20 cellular contexts compared by ENCODE assay signal in the genomic region with DNA sequence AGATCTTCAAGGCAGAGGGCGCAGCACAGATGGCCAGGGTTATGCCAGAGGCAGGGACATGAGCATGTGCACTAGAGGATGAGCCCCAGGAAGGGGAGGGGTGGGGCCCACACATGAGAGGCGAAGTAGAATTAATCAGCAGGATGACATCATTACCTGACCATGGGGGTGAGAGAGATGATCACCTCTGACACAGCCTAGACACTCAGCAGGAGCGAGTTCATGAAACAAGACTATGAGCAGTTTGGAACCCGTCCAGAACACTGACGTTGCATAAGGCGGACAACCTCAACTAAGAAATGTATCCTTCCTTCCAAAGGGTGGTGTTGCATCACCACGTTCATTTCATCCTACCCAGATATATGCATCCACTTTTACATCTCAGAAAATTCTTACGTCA.
DNase-seq lines count a peak whose midpoint lies in the region; TF ChIP-seq lines count a peak whose summit lies in the region.
"Had no signal": no experiment of that assay in that cellular context is flagged by ENCODE, and none has a peak within 500 bp of the region (broad histone marks: within the 10 kb centered on the region; RNA-seq: fewer than 3 reads in every experiment).

No MANE protein-coding gene starts in this region.

- DNase-seq in NCI-H748 (lab: John Stamatoyannopoulos, UW; ENCODE audit: unreplicated experiment) (peak; percentile 7), NCI-H748 treated with DMSO at 0.1 percent for 48 hours (lab: John Stamatoyannopoulos, UW) (no peak), OCI-M1 (lab: John Stamatoyannopoulos, UW) (peak; percentile 20), cardiac fibroblast (ENCODE audit: low read depth in 2 of 2) (peak; percentile 19 to 75), skeletal muscle cell (ENCODE audit: low read depth) (peak; percentile 96), NCI-H2029 treated with DMSO at 0.1 percent for 48 hours (lab: John Stamatoyannopoulos, UW) (no peak), activated gamma-delta T cell (lab: John Stamatoyannopoulos, UW) (no peak)
- no peak for DNase-seq in activated T-cell treated with anti-CD3 and anti-CD28 coated beads, Interleukin-2, amount 50 U/mL, for 1 hour
- DNase-seq: activated CD4-positive, alpha-beta memory T cell treated with anti-CD3 and anti-CD28 coated beads for 36 hours; amniotic stem cell; CD8-positive, alpha-beta T cell; colonic mucosa; hypothalamus; left ventricle myocardium inferior; naive thymus-derived CD8-positive, alpha-beta T cell; NCI-H2029; NCI-H774; SJCRH30; stimulated activated CD4-positive, alpha-beta T cell treated with anti-CD3 and anti-CD28 coated beads, Interleukin-1b, Interleukin-23, amount 100 ng/mL, for 48 hours had no signal

- H3K4me3 ChIP-seq in cardiac fibroblast (replicated peaks in 1 of 2; ENCODE audit: low read depth in 2 of 2, low read length in 2 of 2), result no peak overlapping the region
- no peak overlapping the region for H3K4me3 ChIP-seq in skeletal muscle cell (ENCODE audit: low read depth, low read length)
- H3K4me3 ChIP-seq: colonic mucosa, GM12878, left ventricle myocardium inferior, SJCRH30 had no signal

- no peak for TF ChIP-seq CTCF in cardiac fibroblast (IDR thresholded peaks at IDR 0.05; ENCODE audit: low read depth, low read length)

Comparison
In these comparisons a context has a peak if more than half of its experiments do, and no peak if none do; other contexts are left out.
1. DNase-seq: peak in NCI-H748 (single experiment), OCI-M1 (single experiment), cardiac fibroblast (2 of 2) and skeletal muscle cell (single experiment); none in NCI-H748 treated with DMSO at 0.1 percent for 48 hours (single experiment), NCI-H2029 treated with DMSO at 0.1 percent for 48 hours (single experiment), activated T-cell treated with anti-CD3 and anti-CD28 coated beads, Interleukin-2, amount 50 U/mL, for 1 hour (single experiment) and activated gamma-delta T cell (single experiment).